ENCODE assay signal across 18 cellular contexts in the genomic region with DNA sequence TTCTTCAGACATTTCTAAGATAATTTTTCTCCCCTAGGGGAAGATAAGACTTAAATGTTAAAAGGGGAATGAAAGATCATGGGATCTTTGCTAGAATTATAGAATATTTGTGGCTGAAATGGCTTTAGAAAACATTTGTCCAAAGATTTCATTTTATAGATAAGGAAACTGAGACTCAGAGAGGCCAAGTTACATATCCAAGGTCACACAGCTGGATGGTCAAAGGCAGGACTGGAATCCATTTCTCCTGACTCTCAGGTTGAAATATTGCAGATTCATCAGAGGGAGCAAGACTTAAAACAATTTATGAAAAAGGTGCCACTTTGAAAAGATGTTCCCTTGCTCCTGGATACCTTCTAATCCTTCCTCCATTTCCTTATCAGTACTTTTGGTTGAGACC. TPM values are rescaled to one million over a fixed set of nuclear protein-coding genes. Genes with fewer than 3 reads are reported as not detected.
A peak's percentile ranks its signal among the peaks of the same experiment; 100 is the strongest.
DNase-seq lines count a peak whose midpoint lies in the region; ATAC-seq, FAIRE-seq and TF ChIP-seq lines count a peak whose summit lies in the region.
"Had no signal": no experiment of that assay in that cellular context is flagged by ENCODE, and none has a peak within 500 bp of the region (broad histone marks: within the 10 kb centered on the region; RNA-seq: fewer than 3 reads in every experiment).

No MANE protein-coding gene starts in this region.

- H3K9ac ChIP-seq in GM12878 (ENCODE audit: control insufficient read depth, insufficient read depth, low read length), result no peak overlapping the region
- H3K9ac ChIP-seq in parathyroid adenoma, result no peak overlapping the region
- H3K9ac ChIP-seq: BLaER1 had no signal

- ATAC-seq in activated naive CD8-positive, alpha-beta T cell treated with anti-CD3 and anti-CD28 coated beads, Interleukin-2, amount 50 U/mL, for 24 hours, result no peak
- no peak for ATAC-seq in GM12878

- TF ChIP-seq CTCF in GM12878 (IDR thresholded peaks at IDR 0.05 in 2 of 3, conservative IDR thresholded peaks at IDR 0.05 in 1 of 3; ENCODE audit: control insufficient read depth in 2 of 3, extremely low read depth in 1 of 3, insufficient read depth in 1 of 3, low read depth in 3 of 3, low read length in 3 of 3) (no peak), parathyroid adenoma (IDR thresholded peaks at IDR 0.05) (no peak), vagina (IDR thresholded peaks at IDR 0.05) (no peak)

- H3K4me3 ChIP-seq in GM12878 (no peak overlapping the region), parathyroid adenoma (ENCODE audit: low read depth, low read length) (no peak overlapping the region), vagina (no peak overlapping the region)
- H3K4me3 ChIP-seq: BLaER1, HAP-1 had no signal

- H3K79me2 ChIP-seq in GM12878 (ENCODE audit: control insufficient read depth, insufficient read depth, low read length) (peaks cover 10% of the 10 kb centered on the region), parathyroid adenoma (peaks cover 58% of the 10 kb centered on the region)

- H3K9me3 ChIP-seq in GM12878 (replicated peaks; ENCODE audit: control insufficient read depth, insufficient read depth, low read length), result peaks cover 4% of the 10 kb centered on the region
- no peaks in the 10 kb centered on the region for H3K9me3 ChIP-seq in parathyroid adenoma (ENCODE audit: control insufficient read depth, low read length)
- H3K9me3 ChIP-seq in vagina, result no peaks in the 10 kb centered on the region
- H3K9me3 ChIP-seq: BLaER1, HAP-1 had no signal

- H3K4me2 ChIP-seq in GM12878 (ENCODE audit: control insufficient read depth, insufficient read depth) (no peak overlapping the region), parathyroid adenoma (ENCODE audit: low read length) (no peak overlapping the region)
- H3K4me2 ChIP-seq: BLaER1 had no signal

- H4K20me1 ChIP-seq in GM12878 (ENCODE audit: control insufficient read depth, insufficient read depth), result no peaks in the 10 kb centered on the region
- H4K20me1 ChIP-seq: BLaER1 had no signal

- H3K4me3 Mint-ChIP-seq in activated naive CD8-positive, alpha-beta T cell treated with anti-CD3 and anti-CD28 coated beads, Interleukin-2, amount 50 U/mL, for 24 hours, result no peak overlapping the region
- no peak overlapping the region for H3K4me3 Mint-ChIP-seq in activated naive CD8-positive, alpha-beta T cell treated with anti-CD3 and anti-CD28 coated beads for 36 hours
- H3K4me3 Mint-ChIP-seq: CD14-positive monocyte; CD4-positive, alpha-beta memory T cell had no signal

- peaks cover 15% of the 10 kb centered on the region for H3K36me3 Mint-ChIP-seq in activated naive CD8-positive, alpha-beta T cell treated with anti-CD3 and anti-CD28 coated beads, Interleukin-2, amount 50 U/mL, for 24 hours (ENCODE audit: low read depth)
- peaks cover 32% of the 10 kb centered on the region for H3K36me3 Mint-ChIP-seq in activated naive CD8-positive, alpha-beta T cell treated with anti-CD3 and anti-CD28 coated beads for 36 hours

- no peaks in the 10 kb centered on the region for H3K27me3 Mint-ChIP-seq in activated naive CD8-positive, alpha-beta T cell treated with anti-CD3 and anti-CD28 coated beads, Interleukin-2, amount 50 U/mL, for 24 hours
- H3K27me3 Mint-ChIP-seq in activated naive CD8-positive, alpha-beta T cell treated with anti-CD3 and anti-CD28 coated beads for 36 hours, result no peaks in the 10 kb centered on the region
- H3K27me3 Mint-ChIP-seq: CD4-positive, alpha-beta memory T cell had no signal

- H3K36me3 ChIP-seq in GM12878 (ENCODE audit: control insufficient read depth in 2 of 2, insufficient read depth in 2 of 2, low read length in 1 of 2) (no peaks in the 10 kb centered on the region; a peak in 2 of 4 replicates), parathyroid adenoma (ENCODE audit: control insufficient read depth, insufficient read depth, low read length) (no peaks in the 10 kb centered on the region), vagina (no peaks in the 10 kb centered on the region)
- H3K36me3 ChIP-seq: BLaER1, HAP-1 had no signal

- H3K27me3 ChIP-seq in GM12878 (replicated peaks in 1 of 2; ENCODE audit: control insufficient read depth in 2 of 2, insufficient read depth in 2 of 2, low read length in 1 of 2) (no peaks in the 10 kb centered on the region), parathyroid adenoma (ENCODE audit: control insufficient read depth, insufficient read depth, low read length) (no peaks in the 10 kb centered on the region), vagina (no peaks in the 10 kb centered on the region)
- H3K27me3 ChIP-seq: BLaER1 had no signal

- H3K4me1 ChIP-seq in GM12878 (ENCODE audit: control insufficient read depth, insufficient read depth, low read length) (no peaks in the 10 kb centered on the region; the same call in 1 of the 2 replicates), parathyroid adenoma (peaks cover 27% of the 10 kb centered on the region), vagina (peaks cover 6% of the 10 kb centered on the region)
- H3K4me1 ChIP-seq: BLaER1 had no signal

- TF ChIP-seq RAD21 in GM12878 (IDR thresholded peaks at IDR 0.05; ENCODE audit: insufficient read depth, low read depth, low read length), result no peak

- RAD21 ChIA-PET in GM12878 (lab: Charles Lee; ENCODE audit: unreplicated experiment), result interaction anchor here (0.7 kb wide), 1 partner anchor 282 kb away, joined by 3 read pairs; no protein-coding TSS in a partner anchor

- SMC1A ChIA-PET in GM12878 (lab: Charles Lee; ENCODE audit: uncharacterized antibody, unreplicated experiment), result interaction anchor here (1.0 to 2.1 kb wide), 3 partner anchors 11 to 256 kb away, joined by 3 to 4 read pairs (median 3); no protein-coding TSS in a partner anchor

- intact Hi-C loops in GM12878 (cut with micrococcal nuclease; ENCODE audit: unreplicated experiment), result no loop called here
- intact Hi-C loops in vagina (cut with DNase I), result no loop called here

- H3K4me1 Mint-ChIP-seq in activated naive CD8-positive, alpha-beta T cell treated with anti-CD3 and anti-CD28 coated beads, Interleukin-2, amount 50 U/mL, for 24 hours, result peaks cover 3% of the 10 kb centered on the region
- H3K4me1 Mint-ChIP-seq in activated naive CD8-positive, alpha-beta T cell treated with anti-CD3 and anti-CD28 coated beads for 36 hours, result no peaks in the 10 kb centered on the region

- POLR2A ChIA-PET in GM12878 (lab: Charles Lee), result no interaction called here

- no peak overlapping the region for H2AFZ ChIP-seq in GM12878 (ENCODE audit: control insufficient read depth, low read depth, low read length)
- no peak overlapping the region for H2AFZ ChIP-seq in parathyroid adenoma

- peak; percentile 66 for FAIRE-seq in GM12878 (lab: Jason Lieb, UNC)
- FAIRE-seq: GM19239, HTR-8/SVneo had no signal

- TF ChIP-seq EP300 in GM12878 (IDR thresholded peaks at IDR 0.05; ENCODE audit: borderline replicate concordance in 1 of 2, control insufficient read depth in 1 of 2, low read depth in 2 of 2, low read length in 2 of 2), result no peak

- DNase-seq in activated naive CD8-positive, alpha-beta T cell treated with anti-CD3 and anti-CD28 coated beads, Interleukin-2, amount 50 U/mL, for 24 hours, result no peak
- no peak for DNase-seq in activated naive CD8-positive, alpha-beta T cell treated with anti-CD3 and anti-CD28 coated beads for 36 hours
- DNase-seq in GM12878 (ENCODE audit: low read depth, low spot score) (no peak), vagina (ENCODE audit: extremely low spot score in 2 of 2) (no peak), hepatic stellate cell (ENCODE audit: low spot score) (no peak)
- no peak for DNase-seq in stimulated activated CD4-positive, alpha-beta T cell treated with anti-CD3 and anti-CD28 coated beads, Interleukin-4, amount 100 ng/mL, for 1 hour
- DNase-seq: 8988T; CD4-positive, alpha-beta memory T cell; DMS153; DMS79; GF-D8; IMR-90 had no signal

- peak overlapping the region; percentile 3 for H3K27ac Mint-ChIP-seq in activated naive CD8-positive, alpha-beta T cell treated with anti-CD3 and anti-CD28 coated beads, Interleukin-2, amount 50 U/mL, for 24 hours
- no peak overlapping the region for H3K27ac Mint-ChIP-seq in activated naive CD8-positive, alpha-beta T cell treated with anti-CD3 and anti-CD28 coated beads for 36 hours
- H3K27ac Mint-ChIP-seq: CD14-positive monocyte had no signal

- TF ChIP-seq POLR2A in GM12878 (IDR thresholded peaks at IDR 0.05; ENCODE audit: low read depth, low read length) (no peak), vagina (IDR thresholded peaks at IDR 0.05) (no peak)

- peaks cover 17% of the 10 kb centered on the region for H3K9me3 Mint-ChIP-seq in activated naive CD8-positive, alpha-beta T cell treated with anti-CD3 and anti-CD28 coated beads, Interleukin-2, amount 50 U/mL, for 24 hours
- peaks cover 21% of the 10 kb centered on the region for H3K9me3 Mint-ChIP-seq in activated naive CD8-positive, alpha-beta T cell treated with anti-CD3 and anti-CD28 coated beads for 36 hours

- no TSS peak for BruUV-seq in GM12878 (replicated peaks; lab: Mats Ljungman, UMichigan)

- in situ Hi-C loops in GM12878 (cut with MboI), result no loop called here

- CTCF ChIA-PET in GM12878 (lab: Yijun Ruan, JAX), result interaction anchor here (0.8 to 1.0 kb wide), 2 partner anchors 12 to 58 kb away, joined by 3 read pairs; no protein-coding TSS in a partner anchor

- H3K27ac ChIP-seq in GM12878 (ENCODE audit: control insufficient read depth, insufficient read depth), result no peak overlapping the region
- peak overlapping the region; percentile 9 for H3K27ac ChIP-seq in parathyroid adenoma
- H3K27ac ChIP-seq in vagina, result no peak overlapping the region
- H3K27ac ChIP-seq: BLaER1 had no signal

TF ChIP-seq in GM12878, 131 proteins besides CTCF, POLR2A, EP300 and RAD21 (continues in another document):
- no peak for TF ChIP-seq SMARCA5 (IDR thresholded peaks at IDR 0.05)

RNA-seq across cellular contexts. Expression of gene LEKR1, which starts 19.5 kb away (rescaled TPM):
- 1 to 10 TPM in 1 of 2 experiments, under 1 TPM in 1; 0.74 to 2.4 TPM for total RNA-seq in activated naive CD8-positive, alpha-beta T cell treated with anti-CD3 and anti-CD28 coated beads for 36 hours
- total RNA-seq in GM12878 (2013; cell fraction: nucleolus; rRNA removed), result 13.6 and 45.8 TPM in 2 replicates
- 0.76 and 1.2 TPM in 2 replicates for total RNA-seq in GM12878 (2014; rRNA removed)
- total RNA-seq in GM12878 (2014; rRNA removed; fragmentation: Illumina TruSeq; extraction: Trizol), result 1.1 and 2.8 TPM in 2 replicates
- 1.1 and 1.2 TPM in 2 replicates for total RNA-seq in GM12878 (2021)
- 0.37 TPM for polyA plus RNA-seq in GM12878 (2011; ENCODE audit: low read depth)
- 0.90 and 3.1 TPM in 2 replicates for polyA plus RNA-seq in GM12878 (2011; rRNA removed)
- polyA plus RNA-seq in GM12878 (2011; cell fraction: cytosol; rRNA removed), result 0.33 and 0.84 TPM in 2 replicates
- 1.1 and 1.7 TPM in 2 replicates for polyA plus RNA-seq in GM12878 (2011; cell fraction: nucleus; rRNA removed)
- polyA plus RNA-seq in GM12878 (2012), result 0.83 and 1.1 TPM in 2 replicates
- polyA plus RNA-seq in GM12878 (2014; fragmentation: Illumina TruSeq; extraction: Trizol), result 0.48 and 2.2 TPM in 2 replicates
- polyA plus RNA-seq in GM12878 (2014; fragmentation: Nextera tagmentation; extraction: Ambion mirVana), result 1 to 10 TPM; 1.3 to 1.6 TPM
- 1.3 and 1.6 TPM in 2 replicates for polyA plus RNA-seq in GM12878 (2014; rRNA removed)
- 1 to 10 TPM; 2.6 to 3.2 TPM for polyA plus RNA-seq in GM12878 (2016; fragmentation: Nextera tagmentation; extraction: Ambion mirVana)
- 2.3 TPM in 2 replicates for polyA minus RNA-seq in GM12878 (2011; rRNA and poly(A)+ RNA removed)
- not detected in 2 replicates for polyA minus RNA-seq in GM12878 (2011; cell fraction: cytosol; rRNA and poly(A)+ RNA removed)
- 5.2 and 6.0 TPM in 2 replicates for polyA minus RNA-seq in GM12878 (2011; cell fraction: nucleus; rRNA and poly(A)+ RNA removed)
- not detected for total RNA-seq in vagina
